Comparison of ENCODE assay signal across 22 cellular contexts in genomic region chr15:35299059-35299735, GRCh38.
"Had no signal": no experiment of that assay in that cellular context is flagged by ENCODE, and none has a peak within 500 bp of the region (broad histone marks: within the 10 kb centered on the region; RNA-seq: fewer than 3 reads in every experiment).

No MANE protein-coding gene starts in this region.

- DNase-seq: IMR-90, Kasumi-1, MM.1S, NCI-H1092 treated with DMSO at 0.1 percent for 48 hours, NCI-H1436, NCI-H187, NCI-H2029, NCI-H2081 treated with DMSO at 0.1 percent for 48 hours, NCI-H2171, NCI-H226, NCI-H446, NCI-H510A, NCI-H524 treated with DMSO at 0.1 percent for 48 hours, NCI-H69, NCI-H774, RPMI8226, SHP77, SK-N-SH, SW 1271 had no signal

- H3K9ac ChIP-seq: KMS-11, SK-N-SH had no signal

- FAIRE-seq: HepG2, RCC 7860 had no signal

- ATAC-seq: HepG2 had no signal

- H3K27ac ChIP-seq: KMS-11 had no signal

- H3K9me3 ChIP-seq: SK-N-SH had no signal

- H3K4me2 ChIP-seq: KMS-11, SK-N-SH had no signal
